Comparison of ENCODE assay signal across 15 cellular contexts in genomic region chrX:96407043-96407442, GRCh38.
DNase-seq lines count a peak whose midpoint lies in the region; ATAC-seq, FAIRE-seq and TF ChIP-seq lines count a peak whose summit lies in the region.
"Had no signal": no experiment of that assay in that cellular context is flagged by ENCODE, and none has a peak within 500 bp of the region (broad histone marks: within the 10 kb centered on the region; RNA-seq: fewer than 3 reads in every experiment).

No MANE protein-coding gene starts in this region.

- H3K36me3 ChIP-seq in Peyer's patch = no peaks in the 10 kb centered on the region
- H3K36me3 ChIP-seq in hepatocyte (replicated peaks; ENCODE audit: insufficient read depth, low read depth) = no peaks in the 10 kb centered on the region
- no peaks in the 10 kb centered on the region for H3K36me3 ChIP-seq in small intestine (ENCODE audit: control insufficient read depth in 2 of 2, insufficient read depth in 2 of 2, low read length in 2 of 2)

- H4K20me1 ChIP-seq in hepatocyte (ENCODE audit: insufficient read depth, poor library complexity, severe bottlenecking) = no peaks in the 10 kb centered on the region

- no peaks in the 10 kb centered on the region for H3K79me2 ChIP-seq in hepatocyte

- H2AFZ ChIP-seq in hepatocyte = no peak overlapping the region

- H3K9me2 ChIP-seq in hepatocyte (replicated peaks; ENCODE audit: insufficient read depth) = no peaks in the 10 kb centered on the region

- H3K4me1 ChIP-seq in Peyer's patch (no peaks in the 10 kb centered on the region), hepatocyte (ENCODE audit: insufficient read depth) (peaks cover 11% of the 10 kb centered on the region), small intestine (ENCODE audit: control insufficient read depth in 2 of 2, insufficient read depth in 1 of 2, low read depth in 1 of 2, low read length in 1 of 2) (no peaks in the 10 kb centered on the region)
- H3K4me1 ChIP-seq: foreskin keratinocyte had no signal

- no peaks in the 10 kb centered on the region for H3K9me3 ChIP-seq in Peyer's patch
- H3K9me3 ChIP-seq in hepatocyte (ENCODE audit: low read depth) = no peaks in the 10 kb centered on the region
- H3K9me3 ChIP-seq in small intestine (ENCODE audit: control insufficient read depth, low read depth) = no peaks in the 10 kb centered on the region

- H3K27me3 ChIP-seq in Peyer's patch (no peaks in the 10 kb centered on the region), hepatocyte (no peaks in the 10 kb centered on the region), small intestine (ENCODE audit: control insufficient read depth in 2 of 2, insufficient read depth in 2 of 2, low read length in 2 of 2) (no peaks in the 10 kb centered on the region)
- H3K27me3 ChIP-seq: foreskin keratinocyte had no signal

- no peak for TF ChIP-seq POLR2A in Peyer's patch (IDR thresholded peaks at IDR 0.05)

- TF ChIP-seq CTCF in Peyer's patch (IDR thresholded peaks at IDR 0.05) = no peak
- TF ChIP-seq CTCF in hepatocyte (IDR thresholded peaks at IDR 0.05; ENCODE audit: poor library complexity) = no peak

- no peak for ATAC-seq in HG03520 (IDR thresholded peaks at IDR 0.05; ENCODE audit: unreplicated experiment)
- ATAC-seq: activated naive CD8-positive, alpha-beta T cell treated with anti-CD3 and anti-CD28 coated beads, Interleukin-2, amount 50 U/mL, for 24 hours; foreskin keratinocyte had no signal

- DNase-seq in ELF-1 (ENCODE audit: low read depth, low spot score) (peak; percentile 79), Peyer's patch (peak in 2 of 3 donors; percentile 42 to 55), hepatocyte (ENCODE audit: low spot score) (peak; percentile 30), small intestine (peak; percentile 36), NCI-H524 treated with DMSO at 0.1 percent for 48 hours (lab: John Stamatoyannopoulos, UW) (no peak), glomerular visceral epithelial cell (ENCODE audit: extremely low spot score) (no peak), UCSD-AML1 (lab: John Stamatoyannopoulos, UW; ENCODE audit: unreplicated experiment) (no peak)
- DNase-seq: activated CD4-positive, alpha-beta T cell treated with anti-CD3 and anti-CD28 coated beads for 48 hours; activated naive CD8-positive, alpha-beta T cell treated with anti-CD3 and anti-CD28 coated beads, Interleukin-2, amount 50 U/mL, for 24 hours; naive B cell; NCI-H2107; SHP77 treated with DMSO at 0.1 percent for 48 hours had no signal

- H3K4me2 ChIP-seq in hepatocyte = peak overlapping the region; percentile 40

- no peak overlapping the region for H3K4me3 ChIP-seq in Peyer's patch
- H3K4me3 ChIP-seq in hepatocyte = no peak overlapping the region
- no peak overlapping the region for H3K4me3 ChIP-seq in small intestine (ENCODE audit: low read depth in 1 of 2, low read length in 2 of 2)

- FAIRE-seq in small intestine (lab: Jason Lieb, UNC) = no peak
- FAIRE-seq: G401.6 had no signal

- 18% methylated on average over 3 of the region's 3 CpGs for WGBS in hepatocyte (ENCODE audit: low lambda C conversion rate, missing lambda C conversion rate)
- 4 to 19% (median 16%) methylated on average over 3 of the region's 3 CpGs for WGBS in small intestine, 3 donors

- H3K27ac ChIP-seq in Peyer's patch (peak overlapping the region in 1 of 4 donors; percentile 45), hepatocyte (peak overlapping the region; percentile 54), small intestine (ENCODE audit: low read depth in 1 of 2, low read length in 1 of 2) (no peak overlapping the region)
- H3K27ac ChIP-seq: foreskin keratinocyte had no signal

Comparison
In these comparisons a context has a peak if more than half of its experiments do, and no peak if none do; other contexts are left out.
1. DNase-seq: peak in ELF-1 (single experiment), Peyer's patch (2 of 3), hepatocyte (single experiment) and small intestine (single experiment); none in NCI-H524 treated with DMSO at 0.1 percent for 48 hours (single experiment), glomerular visceral epithelial cell (single experiment) and UCSD-AML1 (single experiment).